ENCODE assay signal across 2 cellular contexts in genomic region chr6:68593558-68593957, GRCh38.
TF ChIP-seq lines count a peak whose summit lies in the region.

No MANE protein-coding gene starts in this region.

TF ChIP-seq in HEK293, 187 proteins besides CTCF, POLR2A, EP300 and RAD21 (continued from another document):
- TF ChIP-seq ATF2 (tag by site-specific recombination; IDR thresholded peaks at IDR 0.05; ENCODE audit: low read depth) = peak; percentile 72

TF ChIP-seq in K562, 482 proteins besides CTCF, POLR2A, EP300 and RAD21 (continued from another document):
- TF ChIP-seq ATF3 (IDR thresholded peaks at IDR 0.05) = peak; percentile 49; the same call in 1 of the 2 replicates
- no peak for TF ChIP-seq ATF3 (CRISPR knock-in tag; conservative IDR thresholded peaks at IDR 0.05)
